ENCODE assay signal across 29 cellular contexts in the genomic region with DNA sequence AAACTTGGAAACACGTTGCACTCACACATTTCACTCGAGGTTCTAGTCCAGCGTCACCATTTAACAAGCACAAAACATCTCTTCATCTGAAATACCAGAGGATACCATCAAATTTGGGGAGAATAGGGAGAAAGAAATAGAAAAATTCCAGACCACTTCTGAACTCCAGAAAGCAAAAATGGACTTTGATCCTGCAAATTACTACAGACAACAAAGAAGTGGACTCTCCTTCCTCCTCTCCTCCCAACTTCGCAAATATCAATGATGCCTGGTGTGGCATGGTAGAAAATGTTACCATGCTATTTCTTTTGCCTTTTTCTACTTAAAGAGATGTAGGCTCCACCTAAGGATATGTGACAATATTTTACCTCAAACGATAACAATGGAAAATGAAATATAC.
"Had no signal": no experiment of that assay in that cellular context is flagged by ENCODE, and none has a peak within 500 bp of the region (broad histone marks: within the 10 kb centered on the region; RNA-seq: fewer than 3 reads in every experiment).

No MANE protein-coding gene starts in this region.

- H3K27ac Mint-ChIP-seq: immature natural killer cell; mesothelial cell of epicardium; stimulated activated memory B cell treated with anti-CD40 and anti-IgM and Interleukin-4, amounts not matched to agents 10 μg/mL and 1 μg/mL and 100 μg/mL, for 72 hours; stimulated activated naive CD8-positive, alpha-beta T cell treated with anti-CD3 and anti-CD28 coated beads, Interleukin-15, amount 100 ng/mL, for 72 hours; type B pancreatic cell had no signal

- H3K9me3 ChIP-seq: left ventricle myocardium inferior, mucosa of descending colon, ovary, prostate gland, sigmoid colon, tibial nerve, uterus had no signal

- H3K9me3 Mint-ChIP-seq: immature natural killer cell; natural killer cell treated with Interleukin-12 subunit alpha and Interleukin-12 subunit beta and Interleukin-15 and Interleukin-18, amount 100 ng/mL, for 72 hours; stimulated activated memory B cell treated with anti-CD40 and anti-IgM and Interleukin-4, amounts not matched to agents 10 μg/mL and 1 μg/mL and 100 μg/mL, for 72 hours; stimulated activated naive CD8-positive, alpha-beta T cell treated with anti-CD3 and anti-CD28 coated beads, Interleukin-15, amount 100 ng/mL, for 72 hours had no signal

- H3K27me3 ChIP-seq: ovary, sigmoid colon, tibial nerve, uterus had no signal

- H3K27ac ChIP-seq: left ventricle myocardium inferior, ovary, prostate gland, sigmoid colon, tibial nerve, uterus had no signal

- H3K27me3 Mint-ChIP-seq: naive thymus-derived CD4-positive, alpha-beta T cell; natural killer cell treated with Interleukin-12 subunit alpha and Interleukin-12 subunit beta and Interleukin-15 and Interleukin-18, amount 100 ng/mL, for 72 hours; stimulated activated memory B cell treated with anti-CD40 and anti-IgM and Interleukin-4, amounts not matched to agents 10 μg/mL and 1 μg/mL and 100 μg/mL, for 72 hours; stimulated activated naive CD8-positive, alpha-beta T cell treated with anti-CD3 and anti-CD28 coated beads, Interleukin-15, amount 100 ng/mL, for 72 hours; type B pancreatic cell had no signal

- H3K4me2 ChIP-seq: smooth muscle cell had no signal

- DNase-seq: hypothalamus; immature natural killer cell; kidney; left ventricle myocardium inferior; mesendoderm; mucosa of descending colon; naive thymus-derived CD4-positive, alpha-beta T cell; ovary; posterior cingulate gyrus; retina; right cardiac atrium; sigmoid colon; stimulated activated CD4-positive, alpha-beta T cell treated with anti-CD3 and anti-CD28 coated beads, Interleukin-1b, Interleukin-23, amount 100 ng/mL, for 48 hours; stimulated activated CD4-positive, alpha-beta T cell treated with anti-CD3 and anti-CD28 coated beads, Interleukin-2, amount 100 ng/mL, for 48 hours; stimulated activated CD4-positive, alpha-beta T cell treated with anti-CD3 and anti-CD28 coated beads, Interleukin-4, amount 100 ng/mL, for 4 hours; stimulated activated CD8-positive, alpha-beta memory T cell treated with anti-CD3 and anti-CD28 coated beads, Interleukin-4, amount 100 ng/mL, for 48 hours; stimulated activated naive CD4-positive, alpha-beta T cell treated with Interleukin-2 at 50 U/mL for 16 hours; stimulated activated naive CD8-positive, alpha-beta T cell treated with anti-CD3 and anti-CD28 coated beads, Interleukin-15, amount 100 ng/mL, for 72 hours; substantia nigra; uterus had no signal

- H3K36me3 ChIP-seq: left ventricle myocardium inferior, ovary, prostate gland, sigmoid colon, tibial nerve, uterus had no signal

- FAIRE-seq: islet of Langerhans, kidney had no signal

- H3K4me3 Mint-ChIP-seq: immature natural killer cell; mesothelial cell of epicardium; natural killer cell treated with Interleukin-12 subunit alpha and Interleukin-12 subunit beta and Interleukin-15 and Interleukin-18, amount 100 ng/mL, for 72 hours; stimulated activated memory B cell treated with anti-CD40 and anti-IgM and Interleukin-4, amounts not matched to agents 10 μg/mL and 1 μg/mL and 100 μg/mL, for 72 hours; stimulated activated naive CD8-positive, alpha-beta T cell treated with anti-CD3 and anti-CD28 coated beads, Interleukin-15, amount 100 ng/mL, for 72 hours; type B pancreatic cell had no signal

- ATAC-seq: mucosa of descending colon; naive thymus-derived CD4-positive, alpha-beta T cell; natural killer cell treated with Interleukin-12 subunit alpha and Interleukin-12 subunit beta and Interleukin-15 and Interleukin-18, amount 100 ng/mL, for 72 hours; right cardiac atrium; stimulated activated memory B cell treated with anti-CD40 and anti-IgM and Interleukin-4, amounts not matched to agents 10 μg/mL and 1 μg/mL and 100 μg/mL, for 72 hours; stimulated activated naive CD8-positive, alpha-beta T cell treated with anti-CD3 and anti-CD28 coated beads, Interleukin-15, amount 100 ng/mL, for 72 hours had no signal

- H3K4me3 ChIP-seq: left ventricle myocardium inferior, lung, mucosa of descending colon, ovary, prostate gland, sigmoid colon, smooth muscle cell, tibial nerve, uterus had no signal

- H3K36me3 Mint-ChIP-seq: natural killer cell treated with Interleukin-12 subunit alpha and Interleukin-12 subunit beta and Interleukin-15 and Interleukin-18, amount 100 ng/mL, for 72 hours had no signal

- H3K4me1 ChIP-seq: prostate gland, uterus had no signal
